In genomic region chr9:133419005-133419404, GRCh38 we compare ENCODE assay signal across 9 cellular contexts. TPM values are rescaled to one million over a fixed set of nuclear protein-coding genes. Genes with fewer than 3 reads are reported as not detected.
DNase-seq lines count a peak whose midpoint lies in the region; ATAC-seq, FAIRE-seq and TF ChIP-seq lines count a peak whose summit lies in the region.
"Had no signal": no experiment of that assay in that cellular context is flagged by ENCODE, and none has a peak within 500 bp of the region (broad histone marks: within the 10 kb centered on the region; RNA-seq: fewer than 3 reads in every experiment).

No MANE protein-coding gene starts in this region.

- no peak for TF ChIP-seq POLR2A in GM12891 (IDR thresholded peaks at IDR 0.05; ENCODE audit: low read depth, low read length)

- no peak for DNase-seq in CD4-positive, CD25-positive, alpha-beta regulatory T cell
- DNase-seq in activated naive CD8-positive, alpha-beta T cell treated with anti-CD3 and anti-CD28 coated beads, Interleukin-2, amount 50 U/mL, for 24 hours, result no peak
- DNase-seq in mesothelial cell of epicardium (ENCODE audit: low spot score in 2 of 2, unreplicated experiment in 2 of 2) (no peak), NCI-H82 (lab: John Stamatoyannopoulos, UW) (no peak), GM12891 (ENCODE audit: insufficient read length, low spot score) (no peak), NCI-H1436 treated with DMSO at 0.1 percent for 48 hours (lab: John Stamatoyannopoulos, UW) (no peak)
- DNase-seq: EL had no signal

- peaks cover 0 to 55% (median 38%) of the 10 kb centered on the region in 4 donors for H3K4me1 Mint-ChIP-seq in CD4-positive, CD25-positive, alpha-beta regulatory T cell
- peaks cover 68% of the 10 kb centered on the region for H3K4me1 Mint-ChIP-seq in activated naive CD8-positive, alpha-beta T cell treated with anti-CD3 and anti-CD28 coated beads, Interleukin-2, amount 50 U/mL, for 24 hours
- H3K4me1 Mint-ChIP-seq in mesothelial cell of epicardium, result peaks cover 26% of the 10 kb centered on the region

- no peaks in the 10 kb centered on the region for H3K9me3 Mint-ChIP-seq in CD4-positive, CD25-positive, alpha-beta regulatory T cell
- no peaks in the 10 kb centered on the region for H3K9me3 Mint-ChIP-seq in activated naive CD8-positive, alpha-beta T cell treated with anti-CD3 and anti-CD28 coated beads, Interleukin-2, amount 50 U/mL, for 24 hours
- no peaks in the 10 kb centered on the region for H3K9me3 Mint-ChIP-seq in mesothelial cell of epicardium

- WGBS in HUES64, result 53% methylated on average over 13 of the region's 13 CpGs

- ATAC-seq in CD4-positive, CD25-positive, alpha-beta regulatory T cell (ENCODE audit: low read depth in 2 of 2), result no peak
- ATAC-seq in activated naive CD8-positive, alpha-beta T cell treated with anti-CD3 and anti-CD28 coated beads, Interleukin-2, amount 50 U/mL, for 24 hours, result no peak
- ATAC-seq in GM19452 (IDR thresholded peaks at IDR 0.05; ENCODE audit: unreplicated experiment), result no peak

- TF ChIP-seq CTCF in mesothelial cell of epicardium (IDR thresholded peaks at IDR 0.05; ENCODE audit: unreplicated experiment), result no peak

- H3K9ac ChIP-seq in HUES64 (ENCODE audit: low read depth, low read length), result no peak overlapping the region

- peaks cover 21% of the 10 kb centered on the region for H3K4me1 ChIP-seq in CD4-positive, CD25-positive, alpha-beta regulatory T cell (ENCODE audit: control insufficient read depth, insufficient read depth, low read length, poor library complexity, severe bottlenecking)
- H3K4me1 ChIP-seq in HUES64 (ENCODE audit: insufficient read depth, low read length), result 0 out of 2 replicates have a peak, but pooled peaks cover 3% of the 10 kb centered on the region

- peaks cover 1% of the 10 kb centered on the region for H3K27me3 Mint-ChIP-seq in CD4-positive, CD25-positive, alpha-beta regulatory T cell
- H3K27me3 Mint-ChIP-seq in activated naive CD8-positive, alpha-beta T cell treated with anti-CD3 and anti-CD28 coated beads, Interleukin-2, amount 50 U/mL, for 24 hours, result no peaks in the 10 kb centered on the region
- H3K27me3 Mint-ChIP-seq in mesothelial cell of epicardium (ENCODE audit: low read depth), result no peaks in the 10 kb centered on the region

- no peaks in the 10 kb centered on the region for H3K9me3 ChIP-seq in CD4-positive, CD25-positive, alpha-beta regulatory T cell (ENCODE audit: control insufficient read depth in 2 of 2, low read length in 2 of 2)
- no peaks in the 10 kb centered on the region for H3K9me3 ChIP-seq in HUES64 (ENCODE audit: insufficient read depth, low read depth, low read length)

- peak overlapping the region; percentile 90 to 96 (median 94) for H3K4me3 Mint-ChIP-seq in CD4-positive, CD25-positive, alpha-beta regulatory T cell
- H3K4me3 Mint-ChIP-seq in activated naive CD8-positive, alpha-beta T cell treated with anti-CD3 and anti-CD28 coated beads, Interleukin-2, amount 50 U/mL, for 24 hours, result peak overlapping the region; percentile 90
- peak overlapping the region; percentile 89 for H3K4me3 Mint-ChIP-seq in mesothelial cell of epicardium

- H3K4me3 ChIP-seq in CD4-positive, CD25-positive, alpha-beta regulatory T cell (ENCODE audit: low read depth, low read length), result no peak overlapping the region
- H3K4me3 ChIP-seq in HUES64 (ENCODE audit: low read length), result peak overlapping the region; percentile 98

- peaks cover 16% of the 10 kb centered on the region for H3K36me3 ChIP-seq in CD4-positive, CD25-positive, alpha-beta regulatory T cell (ENCODE audit: control insufficient read depth, insufficient read depth, low read length)
- H3K36me3 ChIP-seq in HUES64 (ENCODE audit: insufficient read depth, low read length), result peaks cover 22% of the 10 kb centered on the region

- no peaks in the 10 kb centered on the region for H3K27me3 ChIP-seq in CD4-positive, CD25-positive, alpha-beta regulatory T cell (ENCODE audit: control insufficient read depth, insufficient read depth, low read length)
- no peaks in the 10 kb centered on the region for H3K27me3 ChIP-seq in HUES64 (ENCODE audit: insufficient read depth, low read length)

- no peak for FAIRE-seq in GM12891 (lab: Jason Lieb, UNC)

- H3K36me3 Mint-ChIP-seq in CD4-positive, CD25-positive, alpha-beta regulatory T cell, result peaks cover 9% of the 10 kb centered on the region
- H3K36me3 Mint-ChIP-seq in activated naive CD8-positive, alpha-beta T cell treated with anti-CD3 and anti-CD28 coated beads, Interleukin-2, amount 50 U/mL, for 24 hours (ENCODE audit: low read depth), result peaks cover 31% of the 10 kb centered on the region
- peaks cover 4% of the 10 kb centered on the region for H3K36me3 Mint-ChIP-seq in mesothelial cell of epicardium

- peak overlapping the region in 2 of 3 donors; percentile 91 to 96 for H3K27ac Mint-ChIP-seq in CD4-positive, CD25-positive, alpha-beta regulatory T cell
- peak overlapping the region; percentile 89 for H3K27ac Mint-ChIP-seq in activated naive CD8-positive, alpha-beta T cell treated with anti-CD3 and anti-CD28 coated beads, Interleukin-2, amount 50 U/mL, for 24 hours
- peak overlapping the region; percentile 40 for H3K27ac Mint-ChIP-seq in mesothelial cell of epicardium

- no peak overlapping the region for H3K27ac ChIP-seq in CD4-positive, CD25-positive, alpha-beta regulatory T cell (ENCODE audit: insufficient read depth, low read length, poor library complexity, severe bottlenecking)
- no peak overlapping the region for H3K27ac ChIP-seq in HUES64 (ENCODE audit: low read depth, low read length)

TF ChIP-seq in GM12891, 5 proteins besides CTCF, POLR2A, EP300 and RAD21:
- TF ChIP-seq POU2F2 (IDR thresholded peaks at IDR 0.05; ENCODE audit: low read depth, low read length), result no peak
- TF ChIP-seq SPI1 (IDR thresholded peaks at IDR 0.05; ENCODE audit: low read depth, low read length), result no peak
- TF ChIP-seq POLR2AphosphoS5 (IDR thresholded peaks at IDR 0.05; ENCODE audit: low read depth, low read length), result no peak
- no peak for TF ChIP-seq TAF1 (IDR thresholded peaks at IDR 0.05; ENCODE audit: low read depth, low read length)
- TF ChIP-seq PAX5 (IDR thresholded peaks at IDR 0.05; ENCODE audit: insufficient read depth, low read length, severe bottlenecking), result no peak

RNA-seq across cellular contexts. Expression of gene REXO4, which starts 1.2 kb away (rescaled TPM):
- total RNA-seq in CD4-positive, CD25-positive, alpha-beta regulatory T cell, result 19.4 TPM
- polyA plus RNA-seq in CD4-positive, CD25-positive, alpha-beta regulatory T cell, result 10 to 100 TPM in 3 of 4 donors, 1 to 10 TPM in 1; 9.8 to 17.8 (median 14.7) TPM
- polyA plus RNA-seq in HUES64 (2013, experiment 1 of 2), result 27.1 TPM
- 23.2 TPM for polyA plus RNA-seq in HUES64 (2013, experiment 2 of 2)
- total RNA-seq in mesothelial cell of epicardium, result 26.1 to 28.2 TPM (median 27.0 TPM) in 3 replicates
- polyA plus RNA-seq in GM12891 (2012; ENCODE audit: low read depth, missing spikeins), result 25.6 TPM

RNA-seq across cellular contexts. Expression of gene ADAMTS13, which starts 3.2 kb away (rescaled TPM):
- total RNA-seq in CD4-positive, CD25-positive, alpha-beta regulatory T cell, result 0.47 TPM
- under 1 TPM in 1 of 4 donors, not detected in 3; 0.10 TPM for polyA plus RNA-seq in CD4-positive, CD25-positive, alpha-beta regulatory T cell
- 2.3 TPM for polyA plus RNA-seq in HUES64 (2013, experiment 1 of 2)
- 4.4 TPM for polyA plus RNA-seq in HUES64 (2013, experiment 2 of 2)
- total RNA-seq in mesothelial cell of epicardium, result 20.7 to 21.6 TPM (median 21.3 TPM) in 3 replicates
- polyA plus RNA-seq in GM12891 (2012; ENCODE audit: low read depth, missing spikeins), result 3.4 TPM

RNA-seq across cellular contexts. Expression of gene CACFD1, which starts 40.8 kb away (rescaled TPM):
- 1.8 TPM for total RNA-seq in CD4-positive, CD25-positive, alpha-beta regulatory T cell
- 1 to 10 TPM; 1.2 to 3.0 (median 1.7) TPM for polyA plus RNA-seq in CD4-positive, CD25-positive, alpha-beta regulatory T cell
- 12.7 TPM for polyA plus RNA-seq in HUES64 (2013, experiment 1 of 2)
- polyA plus RNA-seq in HUES64 (2013, experiment 2 of 2), result 13.3 TPM
- total RNA-seq in mesothelial cell of epicardium, result 35.4 to 44.5 TPM (median 40.2 TPM) in 3 replicates
- 1.3 TPM for polyA plus RNA-seq in GM12891 (2012; ENCODE audit: low read depth, missing spikeins)

RNA-seq across cellular contexts. Expression of gene STKLD1, which starts 42.8 kb away (rescaled TPM):
- 0.86 TPM for total RNA-seq in CD4-positive, CD25-positive, alpha-beta regulatory T cell
- under 1 TPM; 0.09 to 0.28 (median 0.15) TPM for polyA plus RNA-seq in CD4-positive, CD25-positive, alpha-beta regulatory T cell
- polyA plus RNA-seq in HUES64 (2013, experiment 1 of 2), result not detected
- 0.51 TPM for polyA plus RNA-seq in HUES64 (2013, experiment 2 of 2)
- 6.6 to 7.5 TPM (median 6.7 TPM) in 3 replicates for total RNA-seq in mesothelial cell of epicardium
- polyA plus RNA-seq in GM12891 (2012; ENCODE audit: low read depth, missing spikeins), result 0.45 TPM

RNA-seq across cellular contexts. Expression of gene SURF4, which starts 43.1 kb away (rescaled TPM):
- 132 TPM for total RNA-seq in CD4-positive, CD25-positive, alpha-beta regulatory T cell
- 100 to 1,000 TPM; 189 to 227 (median 212) TPM for polyA plus RNA-seq in CD4-positive, CD25-positive, alpha-beta regulatory T cell
- polyA plus RNA-seq in HUES64 (2013, experiment 1 of 2), result 97.5 TPM
- 97.2 TPM for polyA plus RNA-seq in HUES64 (2013, experiment 2 of 2)
- total RNA-seq in mesothelial cell of epicardium, result 147 to 152 TPM (median 149 TPM) in 3 replicates
- 64.3 TPM for polyA plus RNA-seq in GM12891 (2012; ENCODE audit: low read depth, missing spikeins)

Comparison
In these comparisons a context has a peak if more than half of its experiments do, and no peak if none do; other contexts are left out.
1. H3K27ac Mint-ChIP-seq: peak in every context shown above with its lines; median percentile 94 in CD4-positive, CD25-positive, alpha-beta regulatory T cell; 89 in activated naive CD8-positive, alpha-beta T cell treated with anti-CD3 and anti-CD28 coated beads, Interleukin-2, amount 50 U/mL, for 24 hours; 40 in mesothelial cell of epicardium.
2. RNA of gene ADAMTS13, which starts 3.2 kb away (total RNA-seq): 20.7 to 21.6 TPM in mesothelial cell of epicardium; 0.47 TPM in CD4-positive, CD25-positive, alpha-beta regulatory T cell (single experiment); every median in the first group is over 10 times any median in the second.
3. RNA of gene CACFD1, which starts 40.8 kb away (total RNA-seq): 35.4 to 44.5 TPM in mesothelial cell of epicardium; 1.8 TPM in CD4-positive, CD25-positive, alpha-beta regulatory T cell (single experiment); every median in the first group is over 10 times any median in the second.
4. Peak in every context shown above with its lines, with median percentiles within 50 percentile points of each other: H3K4me3 Mint-ChIP-seq.